Comparison of ENCODE assay signal across 8 cellular contexts in the genomic region with DNA sequence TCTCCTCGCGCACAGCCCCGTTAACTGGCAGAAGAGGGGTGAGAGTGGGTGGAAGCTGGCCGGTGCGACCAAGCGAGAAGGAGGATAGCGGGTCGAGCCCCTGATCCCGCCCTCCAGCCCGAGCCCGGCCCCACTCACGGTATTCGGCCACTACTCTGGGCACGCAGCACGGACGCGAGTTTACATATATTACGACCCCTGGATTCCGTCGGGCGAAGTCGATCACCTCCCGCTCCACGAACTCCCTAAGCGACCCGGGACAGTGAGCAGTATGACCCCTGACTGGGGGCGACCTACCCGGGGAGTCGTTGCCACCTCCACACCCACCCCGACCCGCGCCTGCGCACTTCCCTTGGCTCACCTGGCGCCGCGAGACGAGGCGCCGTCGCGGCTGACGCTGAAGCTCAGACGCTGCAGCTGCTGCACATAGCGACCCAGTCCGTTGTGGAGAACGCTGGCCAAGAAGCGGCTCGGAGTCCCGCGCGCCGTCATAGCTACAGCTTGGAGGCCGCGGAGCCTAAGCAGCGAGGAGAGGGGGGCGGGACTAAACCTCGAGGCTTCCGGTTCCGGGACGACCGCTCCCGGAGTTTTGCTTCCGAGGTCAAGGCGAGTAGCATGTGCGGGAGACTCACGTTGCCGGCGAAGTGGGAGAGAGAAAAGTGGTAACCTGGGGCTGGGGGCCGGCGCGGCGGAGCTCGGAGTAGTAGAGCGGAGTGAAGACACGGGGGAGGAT. TPM values are rescaled to one million over a fixed set of nuclear protein-coding genes. Genes with fewer than 3 reads are reported as not detected.
DNase-seq lines count a peak whose midpoint lies in the region; ATAC-seq and TF ChIP-seq lines count a peak whose summit lies in the region.

A gene (minus strand): TSS at position 546 of the 733 bp plus-strand sequence. CDS start 54 bp downstream, at position 492.
A gene (plus strand): TSS at position 592 of the 733 bp plus-strand sequence. CDS start 668 bp downstream, outside the sequence.

- H3K9me3 ChIP-seq in A673 (ENCODE audit: low read depth, low read length, poor library complexity, severe bottlenecking), result no peaks in the 10 kb centered on the region

- intact Hi-C loops in A673 (cut with micrococcal nuclease; ENCODE audit: unreplicated experiment), result no loop called here

- H3K27me3 ChIP-seq in A673 (replicated peaks; ENCODE audit: insufficient read depth, low read depth, low read length, poor library complexity), result no peaks in the 10 kb centered on the region

- peak; percentile 39 for ATAC-seq in GM18520 (IDR thresholded peaks at IDR 0.05; ENCODE audit: unreplicated experiment)
- peak; percentile 82 for ATAC-seq in HG03045 (IDR thresholded peaks at IDR 0.05; ENCODE audit: unreplicated experiment)

- H3K36me3 ChIP-seq in A673 (ENCODE audit: insufficient read depth, low read length, poor library complexity, severe bottlenecking), result peaks cover 34% of the 10 kb centered on the region

- POLR2A ChIA-PET in A673 (lab: Charles Lee; ENCODE audit: low non-redundant PET), result no interaction called here

- DNase-seq in A673 (ENCODE audit: low spot score) (peak; percentile 90), NCI-H2227 treated with DMSO at 0.1 percent for 48 hours (lab: John Stamatoyannopoulos, UW) (peak; percentile 36), islet precursor cell (peak; percentile 91)
- DNase-seq in activated CD4-positive, CD25-positive, alpha-beta regulatory T cell treated with anti-CD3 and anti-CD28 coated beads, Interleukin-2, amount 50 U/mL, for 16 hours (ENCODE audit: low read depth, low spot score), result peak; percentile 80
- DNase-seq in central memory CD4-positive, alpha-beta T cell, result peak; percentile 80
- DNase-seq in stimulated activated CD4-positive, alpha-beta T cell treated with anti-CD3 and anti-CD28 coated beads, Interleukin-12 subunit alpha, Interleukin-12 subunit beta, amount 100 ng/mL, for 24 hours (ENCODE audit: low read depth in 2 of 2), result peak; percentile 77 to 80

- CTCF ChIA-PET in A673 (lab: Charles Lee), result interaction anchor here (1.2 kb wide), 1 partner anchor 11 kb away, joined by 4 read pairs; no protein-coding TSS in a partner anchor

- H3K27ac ChIP-seq in A673 (ENCODE audit: low read depth, low read length, poor library complexity, severe bottlenecking), result peak within 1 kb of the TSS; percentile 83

- peaks cover 24% of the 10 kb centered on the region for H3K4me1 ChIP-seq in A673 (ENCODE audit: insufficient read depth, low read length, poor library complexity, severe bottlenecking)

- H3K4me3 ChIP-seq in A673 (ENCODE audit: low read depth, low read length, poor library complexity, severe bottlenecking), result peak within 1 kb of the TSS; percentile 93

- no TSS peak for BruUV-seq in A673 (replicated peaks; lab: Mats Ljungman, UMichigan)

- TF ChIP-seq CTCF in A673 (conservative IDR thresholded peaks at IDR 0.05; ENCODE audit: low read depth, low read length), result no peak

RNA-seq across cellular contexts. Expression of the first gene that starts in this region (rescaled TPM):
- total RNA-seq in A673 (2021), result 80.4 and 88.8 TPM in 2 replicates

RNA-seq across cellular contexts. Expression of the second gene that starts in this region (rescaled TPM):
- total RNA-seq in A673 (2021), result 29.5 and 30.8 TPM in 2 replicates

Comparison
In these comparisons a context has a peak if more than half of its experiments do, and no peak if none do; other contexts are left out.
1. Peak in every context shown above with its lines: DNase-seq, ATAC-seq, H3K4me3 ChIP-seq and H3K27ac ChIP-seq.
2. DNase-seq: peak in every context shown above with its lines; median percentile 91 in islet precursor cell; 90 in A673; 80 in activated CD4-positive, CD25-positive, alpha-beta regulatory T cell treated with anti-CD3 and anti-CD28 coated beads, Interleukin-2, amount 50 U/mL, for 16 hours; 80 in central memory CD4-positive, alpha-beta T cell; 78 in stimulated activated CD4-positive, alpha-beta T cell treated with anti-CD3 and anti-CD28 coated beads, Interleukin-12 subunit alpha, Interleukin-12 subunit beta, amount 100 ng/mL, for 24 hours; 36 in NCI-H2227 treated with DMSO at 0.1 percent for 48 hours.